Comparison of ENCODE assay signal across 8 cellular contexts in the genomic region with DNA sequence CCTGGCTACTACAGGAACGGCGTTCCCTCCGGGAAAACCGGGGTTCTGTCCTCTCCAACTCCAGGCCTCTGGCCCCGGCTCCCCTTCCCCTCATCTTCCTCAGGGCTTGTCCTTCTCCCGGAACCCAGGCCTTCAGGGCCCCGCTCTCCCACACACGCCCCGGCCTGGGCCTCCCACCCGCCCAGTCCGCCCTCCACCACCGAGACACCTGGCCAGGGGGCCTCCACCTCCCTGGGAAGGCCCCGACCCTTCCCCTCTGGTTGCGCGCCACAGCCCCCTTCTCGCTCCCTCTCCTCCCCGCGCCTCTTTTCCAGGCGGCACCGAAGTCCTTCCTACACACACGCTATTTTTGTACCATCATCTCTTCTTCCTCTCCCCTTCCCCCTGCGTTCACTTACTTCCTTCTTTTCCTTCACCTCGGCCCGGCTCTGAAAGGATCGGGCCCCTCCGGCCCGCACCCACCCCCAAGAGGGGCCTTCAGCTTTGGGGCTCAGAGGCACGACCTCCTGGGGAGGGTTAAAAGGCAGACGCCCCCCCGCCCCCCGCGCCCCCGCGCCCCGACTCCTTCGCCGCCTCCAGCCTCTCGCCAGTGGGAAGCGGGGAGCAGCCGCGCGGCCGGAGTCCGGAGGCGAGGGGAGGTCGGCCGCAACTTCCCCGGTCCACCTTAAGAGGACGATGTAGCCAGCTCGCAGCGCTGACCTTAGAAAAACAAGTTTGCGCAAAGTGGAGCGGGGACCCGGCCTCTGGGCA. TPM values are rescaled to one million over a fixed set of nuclear protein-coding genes. Genes with fewer than 3 reads are reported as not detected.
A peak's percentile ranks its signal among the peaks of the same experiment; 100 is the strongest.
DNase-seq lines count a peak whose midpoint lies in the region; ATAC-seq and TF ChIP-seq lines count a peak whose summit lies in the region.

No MANE protein-coding gene starts in this region.

- intact Hi-C loops in spleen (cut with DNase I; ENCODE audit: low total_unique reads), result no loop called here

- H3K36me3 ChIP-seq in HUES6 (ENCODE audit: control insufficient read depth, insufficient read depth, low read length), result no peaks in the 10 kb centered on the region
- H3K36me3 ChIP-seq in spleen, result peaks cover 0 to 3% (median 0%) of the 10 kb centered on the region in 6 donors

- H3K27ac ChIP-seq in HUES6 (ENCODE audit: low read depth, low read length), result no peak overlapping the region
- H3K27ac ChIP-seq in adipose tissue (ENCODE audit: low read depth, low read length), result peak overlapping the region; percentile 82
- peak overlapping the region in 7 of 8 donors; percentile 87 to 98 (median 94) for H3K27ac ChIP-seq in spleen

- H3K27me3 ChIP-seq in HUES6 (ENCODE audit: control insufficient read depth, insufficient read depth, low read length), result peaks cover 35% of the 10 kb centered on the region
- H3K27me3 ChIP-seq in spleen (replicated peaks in 1 of 7), result peaks cover 0 to 64% (median 4%) of the 10 kb centered on the region in 7 donors

- peaks cover 38% of the 10 kb centered on the region for H3K4me1 ChIP-seq in HUES6 (ENCODE audit: control insufficient read depth, insufficient read depth, low read length)
- H3K4me1 ChIP-seq in spleen, result peaks cover 19 to 81% (median 59%) of the 10 kb centered on the region in 6 donors

- ATAC-seq in HG03135 (IDR thresholded peaks at IDR 0.05; ENCODE audit: unreplicated experiment) (no peak), HG03354 (IDR thresholded peaks at IDR 0.05; ENCODE audit: poor library complexity, severe bottlenecking, unreplicated experiment) (no peak)

- 8 to 11% (median 9%) methylated on average over 47 to 54 of the region's 54 CpGs for WGBS in adipose tissue, 3 donors
- WGBS in spleen, 5 donors, result 7 to 11% (median 7%) methylated on average over 49 to 54 of the region's 54 CpGs

- DNase-seq in spleen (no peak), DMS153 treated with DMSO at 0.1 percent for 48 hours (lab: John Stamatoyannopoulos, UW; ENCODE audit: unreplicated experiment) (no peak), AG20443 (ENCODE audit: low spot score) (no peak)

- H3K9ac ChIP-seq in HUES6 (ENCODE audit: low read length), result peak overlapping the region; percentile 43

- TF ChIP-seq CTCF in spleen (IDR thresholded peaks at IDR 0.05 in 8 of 11, conservative IDR thresholded peaks at IDR 0.05 in 3 of 11), result peak in 1 of 11 experiments; percentile 26

- H3K9me3 ChIP-seq in HUES6 (ENCODE audit: control insufficient read depth, insufficient read depth, low read depth, low read length), result no peaks in the 10 kb centered on the region
- no peaks in the 10 kb centered on the region for H3K9me3 ChIP-seq in iPS-18c (ENCODE audit: control insufficient read depth, insufficient read depth, low read length)
- no peaks in the 10 kb centered on the region for H3K9me3 ChIP-seq in spleen

- no peak for TF ChIP-seq POLR2A in spleen (IDR thresholded peaks at IDR 0.05)

- peak overlapping the region; percentile 52 for H3K4me3 ChIP-seq in HUES6 (ENCODE audit: low read depth, low read length)
- peak overlapping the region; percentile 64 for H3K4me3 ChIP-seq in iPS-18c (ENCODE audit: insufficient read depth, low read depth, low read length)
- H3K4me3 ChIP-seq in spleen, result peak overlapping the region; percentile 41 to 80 (median 58)

RNA-seq across cellular contexts. Expression of a gene that starts 1.3 kb away (rescaled TPM):
- 10 to 100 TPM in 2 of 3 donors, 1 to 10 TPM in 1; 7.9 to 36.2 (median 25.4) TPM for polyA plus RNA-seq in adipose tissue
- 100 to 1,000 TPM in 1 of 7 donors, 10 to 100 TPM in 6; 28.9 to 104 (median 48.0) TPM for total RNA-seq in spleen
- 10 to 100 TPM in 2 of 3 donors, 1 to 10 TPM in 1; 9.8 to 15.9 (median 10.7) TPM for polyA plus RNA-seq in spleen
